ENCODE assay signal across 11 cellular contexts in genomic region chr6:148776321-148776966, GRCh38.
DNase-seq lines count a peak whose midpoint lies in the region; ATAC-seq, FAIRE-seq and TF ChIP-seq lines count a peak whose summit lies in the region.
"Had no signal": no experiment of that assay in that cellular context is flagged by ENCODE, and none has a peak within 500 bp of the region (broad histone marks: within the 10 kb centered on the region; RNA-seq: fewer than 3 reads in every experiment).

No MANE protein-coding gene starts in this region.

- H3K9me3 Mint-ChIP-seq in memory B cell, result no peaks in the 10 kb centered on the region

- peak overlapping the region; percentile 3 for H3K4me3 ChIP-seq in astrocyte of the spinal cord (ENCODE audit: low read depth, low read length)
- H3K4me3 ChIP-seq: mucosa of descending colon had no signal

- H3K27me3 Mint-ChIP-seq in memory B cell, result no peaks in the 10 kb centered on the region

- DNase-seq in NOMO-1 treated with DMSO at 0.1 percent for 48 hours (lab: John Stamatoyannopoulos, UW; ENCODE audit: unreplicated experiment) (peak; percentile 37), NOMO-1 treated with dmso at 0.1 percent for 144 hours (lab: John Stamatoyannopoulos, UW; ENCODE audit: unreplicated experiment) (no peak), astrocyte of the spinal cord (ENCODE audit: low read depth, low spot score) (peak; percentile 78), memory B cell (ENCODE audit: low spot score in 2 of 2) (no peak), urothelium cell line (ENCODE audit: low spot score) (peak; percentile 45), NCI-H524 (lab: John Stamatoyannopoulos, UW) (no peak)
- no peak for DNase-seq in activated CD4-positive, CD25-positive, alpha-beta regulatory T cell (lab: John Stamatoyannopoulos, UW)
- DNase-seq in stimulated activated CD8-positive, alpha-beta memory T cell treated with anti-CD3 and anti-CD28 coated beads, Interleukin-4, amount 100 ng/mL, for 48 hours, result no peak
- DNase-seq: activated gamma-delta T cell treated with Interleukin-2 at 50 U/mL for 16 hours, mucosa of descending colon, NCI-H446 had no signal

- no peak for ATAC-seq in memory B cell (ENCODE audit: low read depth)
- ATAC-seq: mucosa of descending colon had no signal

- in situ Hi-C loops in astrocyte of the spinal cord (cut with HindIII; ENCODE audit: low sequenced_read_pairs), result no loop called here

- peaks cover 41% of the 10 kb centered on the region for H3K4me1 Mint-ChIP-seq in memory B cell

- H3K4me3 Mint-ChIP-seq in memory B cell, result no peak overlapping the region

- TF ChIP-seq CTCF in astrocyte of the spinal cord (IDR thresholded peaks at IDR 0.05; ENCODE audit: low read depth, low read length), result no peak

- no peaks in the 10 kb centered on the region for H3K36me3 Mint-ChIP-seq in memory B cell

- no peak for FAIRE-seq in urothelium cell line (lab: Jason Lieb, UNC)

- peak overlapping the region; percentile 41 for H3K27ac Mint-ChIP-seq in memory B cell

Comparison
In these comparisons a context has a peak if more than half of its experiments do, and no peak if none do; other contexts are left out.
1. DNase-seq: peak in NOMO-1 treated with DMSO at 0.1 percent for 48 hours (single experiment), astrocyte of the spinal cord (single experiment) and urothelium cell line (single experiment); none in NOMO-1 treated with dmso at 0.1 percent for 144 hours (single experiment), memory B cell (0 of 2), activated CD4-positive, CD25-positive, alpha-beta regulatory T cell (0 of 4), stimulated activated CD8-positive, alpha-beta memory T cell treated with anti-CD3 and anti-CD28 coated beads, Interleukin-4, amount 100 ng/mL, for 48 hours (single experiment) and NCI-H524 (0 of 2).